31 cellular contexts compared by ENCODE assay signal in the genomic region with DNA sequence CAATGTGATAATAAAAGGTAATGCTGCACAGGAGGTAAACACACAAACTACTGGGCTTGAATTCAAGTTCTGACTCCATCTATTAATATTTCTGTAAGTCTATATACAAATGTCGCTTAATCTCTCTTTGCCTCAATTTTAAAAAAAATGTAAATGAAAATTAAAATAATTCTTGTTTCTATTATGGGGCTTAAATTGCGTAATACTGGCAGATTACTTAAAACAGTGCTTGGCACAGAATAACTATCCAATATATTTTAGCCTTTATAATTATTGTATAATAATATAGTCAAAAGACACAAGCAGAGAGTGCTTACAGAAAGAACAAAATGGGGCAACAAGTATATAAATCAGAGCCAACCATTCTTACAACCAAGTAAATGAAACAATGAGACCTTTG.
"Had no signal": no experiment of that assay in that cellular context is flagged by ENCODE, and none has a peak within 500 bp of the region (broad histone marks: within the 10 kb centered on the region; RNA-seq: fewer than 3 reads in every experiment).

No MANE protein-coding gene starts in this region.

- H3K9me3 ChIP-seq: ascending aorta had no signal

- H3K4me3 ChIP-seq: ascending aorta, cardiac muscle cell had no signal

- H3K27ac ChIP-seq: ascending aorta, cardiac muscle cell, VCaP had no signal

- DNase-seq: activated B cell treated with CpG ODN at 0.5 μM for 24 hours; activated CD4-positive, alpha-beta memory T cell treated with anti-CD3 and anti-CD28 coated beads for 36 hours; activated CD4-positive, alpha-beta T cell treated with anti-CD3 and anti-CD28 coated beads for 4 hours; activated CD4-positive, alpha-beta T cell treated with anti-CD3 and anti-CD28 coated beads, Interleukin-2, amount 10 ng/mL, durations not matched to agents 24 days and 14 days; activated CD4-positive, alpha-beta T cell treated with anti-CD3 and anti-CD28 coated beads, Interleukin-2, amount 50 U/mL, for 1 hour; activated CD4-positive, alpha-beta T cell treated with anti-CD3 and anti-CD28 coated beads, Interleukin-2, amount 50 U/mL, for 4 hours; activated CD4-positive, CD25-positive, alpha-beta regulatory T cell treated with anti-CD3 and anti-CD28 coated beads, Interleukin-2, amount 50 U/mL, for 72 hours; activated CD8-positive, alpha-beta memory T cell treated with anti-CD3 and anti-CD28 coated beads, Interleukin-2, amount 50 U/mL, for 4 hours; activated CD8-positive, alpha-beta T cell treated with anti-CD3 and anti-CD28 coated beads for 36 hours; activated effector memory CD4-positive, alpha-beta T cell treated with anti-CD3 and anti-CD28 coated beads, Interleukin-2, amount 50 U/mL, for 16 hours; activated gamma-delta T cell treated with Interleukin-2 at 50 U/mL for 16 hours; activated naive CD4-positive, alpha-beta T cell; activated naive CD4-positive, alpha-beta T cell treated with anti-CD3 and anti-CD28 coated beads for 36 hours; activated naive CD4-positive, alpha-beta T cell treated with anti-CD3 and anti-CD28 coated beads, Interleukin-2, amount 50 U/mL, for 16 hours; activated naive CD8-positive, alpha-beta T cell treated with anti-CD3 and anti-CD28 coated beads for 36 hours; activated T-cell treated with anti-CD3 and anti-CD28 coated beads for 4 hours; activated T-cell treated with anti-CD3 and anti-CD28 coated beads, Interleukin-2, amount 50 U/mL, for 1 hour; activated T-cell treated with anti-CD3 and anti-CD28 coated beads, Interleukin-2, amount 50 U/mL, for 4 hours; activated T-cell treated with anti-CD3 and anti-CD28 coated beads, Interleukin-2, amount 50 U/mL, for 72 hours; amygdala; anterior cingulate cortex; caudate nucleus; cerebellar nuclear complex; T-helper 2 cell; T-helper 9 cell had no signal

- ATAC-seq: activated CD8-positive, alpha-beta T cell treated with anti-CD3 and anti-CD28 coated beads for 36 hours; activated naive CD4-positive, alpha-beta T cell treated with anti-CD3 and anti-CD28 coated beads, Interleukin-2, amount 50 U/mL, for 72 hours; activated T-cell treated with anti-CD3 and anti-CD28 coated beads, Interleukin-2, amount 50 U/mL, for 4 hours; activated T-cell treated with anti-CD3 and anti-CD28 coated beads, Interleukin-2, amount 50 U/mL, for 72 hours; activated T-helper 17 cell treated with anti-CD3 and anti-CD28 coated beads, Interleukin-2, amount 50 U/mL, for 72 hours had no signal

- H3K4me1 ChIP-seq: ascending aorta had no signal

- FAIRE-seq: bronchial epithelial cell had no signal

- H3K27me3 ChIP-seq: ascending aorta, cardiac muscle cell had no signal

- H3K36me3 ChIP-seq: ascending aorta, cardiac muscle cell had no signal
